In the genomic region with DNA sequence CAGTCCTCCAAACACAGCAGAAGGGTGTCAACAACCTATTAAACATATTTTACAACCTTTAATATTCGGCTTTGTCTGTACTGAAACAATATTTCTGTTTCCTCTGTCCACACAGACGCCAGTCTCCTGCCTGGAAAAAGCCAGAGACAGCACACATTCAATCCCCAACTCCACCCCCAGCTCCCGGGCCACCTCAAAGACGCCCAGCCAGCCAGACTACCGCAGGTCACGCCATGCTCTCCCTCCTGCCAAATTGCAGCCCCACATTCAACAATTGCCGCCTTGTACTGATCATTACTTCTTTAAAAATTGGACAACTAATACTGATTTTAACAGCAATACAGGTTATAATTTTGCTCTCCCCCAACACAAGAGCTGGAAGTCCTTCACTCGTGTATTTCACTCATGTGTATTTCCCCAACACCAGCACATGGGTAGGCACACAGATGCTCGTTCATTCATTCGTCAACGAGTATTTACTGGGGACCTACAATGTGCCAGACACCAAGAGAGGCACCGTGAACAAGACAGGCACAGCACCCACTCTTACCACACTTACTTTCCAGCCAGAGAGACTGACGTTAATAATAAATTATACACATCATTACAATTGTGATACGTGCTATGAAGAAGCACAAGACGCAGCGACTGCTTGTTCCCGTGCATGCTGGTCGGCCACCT, we compare ENCODE assay signal across 1 cellular context.
TF ChIP-seq lines count a peak whose summit lies in the region.

No MANE protein-coding gene starts in this region.

TF ChIP-seq in GM23338, 12 proteins besides CTCF, POLR2A, EP300 and RAD21 (continued from another document):
- TF ChIP-seq, protein P1, sequence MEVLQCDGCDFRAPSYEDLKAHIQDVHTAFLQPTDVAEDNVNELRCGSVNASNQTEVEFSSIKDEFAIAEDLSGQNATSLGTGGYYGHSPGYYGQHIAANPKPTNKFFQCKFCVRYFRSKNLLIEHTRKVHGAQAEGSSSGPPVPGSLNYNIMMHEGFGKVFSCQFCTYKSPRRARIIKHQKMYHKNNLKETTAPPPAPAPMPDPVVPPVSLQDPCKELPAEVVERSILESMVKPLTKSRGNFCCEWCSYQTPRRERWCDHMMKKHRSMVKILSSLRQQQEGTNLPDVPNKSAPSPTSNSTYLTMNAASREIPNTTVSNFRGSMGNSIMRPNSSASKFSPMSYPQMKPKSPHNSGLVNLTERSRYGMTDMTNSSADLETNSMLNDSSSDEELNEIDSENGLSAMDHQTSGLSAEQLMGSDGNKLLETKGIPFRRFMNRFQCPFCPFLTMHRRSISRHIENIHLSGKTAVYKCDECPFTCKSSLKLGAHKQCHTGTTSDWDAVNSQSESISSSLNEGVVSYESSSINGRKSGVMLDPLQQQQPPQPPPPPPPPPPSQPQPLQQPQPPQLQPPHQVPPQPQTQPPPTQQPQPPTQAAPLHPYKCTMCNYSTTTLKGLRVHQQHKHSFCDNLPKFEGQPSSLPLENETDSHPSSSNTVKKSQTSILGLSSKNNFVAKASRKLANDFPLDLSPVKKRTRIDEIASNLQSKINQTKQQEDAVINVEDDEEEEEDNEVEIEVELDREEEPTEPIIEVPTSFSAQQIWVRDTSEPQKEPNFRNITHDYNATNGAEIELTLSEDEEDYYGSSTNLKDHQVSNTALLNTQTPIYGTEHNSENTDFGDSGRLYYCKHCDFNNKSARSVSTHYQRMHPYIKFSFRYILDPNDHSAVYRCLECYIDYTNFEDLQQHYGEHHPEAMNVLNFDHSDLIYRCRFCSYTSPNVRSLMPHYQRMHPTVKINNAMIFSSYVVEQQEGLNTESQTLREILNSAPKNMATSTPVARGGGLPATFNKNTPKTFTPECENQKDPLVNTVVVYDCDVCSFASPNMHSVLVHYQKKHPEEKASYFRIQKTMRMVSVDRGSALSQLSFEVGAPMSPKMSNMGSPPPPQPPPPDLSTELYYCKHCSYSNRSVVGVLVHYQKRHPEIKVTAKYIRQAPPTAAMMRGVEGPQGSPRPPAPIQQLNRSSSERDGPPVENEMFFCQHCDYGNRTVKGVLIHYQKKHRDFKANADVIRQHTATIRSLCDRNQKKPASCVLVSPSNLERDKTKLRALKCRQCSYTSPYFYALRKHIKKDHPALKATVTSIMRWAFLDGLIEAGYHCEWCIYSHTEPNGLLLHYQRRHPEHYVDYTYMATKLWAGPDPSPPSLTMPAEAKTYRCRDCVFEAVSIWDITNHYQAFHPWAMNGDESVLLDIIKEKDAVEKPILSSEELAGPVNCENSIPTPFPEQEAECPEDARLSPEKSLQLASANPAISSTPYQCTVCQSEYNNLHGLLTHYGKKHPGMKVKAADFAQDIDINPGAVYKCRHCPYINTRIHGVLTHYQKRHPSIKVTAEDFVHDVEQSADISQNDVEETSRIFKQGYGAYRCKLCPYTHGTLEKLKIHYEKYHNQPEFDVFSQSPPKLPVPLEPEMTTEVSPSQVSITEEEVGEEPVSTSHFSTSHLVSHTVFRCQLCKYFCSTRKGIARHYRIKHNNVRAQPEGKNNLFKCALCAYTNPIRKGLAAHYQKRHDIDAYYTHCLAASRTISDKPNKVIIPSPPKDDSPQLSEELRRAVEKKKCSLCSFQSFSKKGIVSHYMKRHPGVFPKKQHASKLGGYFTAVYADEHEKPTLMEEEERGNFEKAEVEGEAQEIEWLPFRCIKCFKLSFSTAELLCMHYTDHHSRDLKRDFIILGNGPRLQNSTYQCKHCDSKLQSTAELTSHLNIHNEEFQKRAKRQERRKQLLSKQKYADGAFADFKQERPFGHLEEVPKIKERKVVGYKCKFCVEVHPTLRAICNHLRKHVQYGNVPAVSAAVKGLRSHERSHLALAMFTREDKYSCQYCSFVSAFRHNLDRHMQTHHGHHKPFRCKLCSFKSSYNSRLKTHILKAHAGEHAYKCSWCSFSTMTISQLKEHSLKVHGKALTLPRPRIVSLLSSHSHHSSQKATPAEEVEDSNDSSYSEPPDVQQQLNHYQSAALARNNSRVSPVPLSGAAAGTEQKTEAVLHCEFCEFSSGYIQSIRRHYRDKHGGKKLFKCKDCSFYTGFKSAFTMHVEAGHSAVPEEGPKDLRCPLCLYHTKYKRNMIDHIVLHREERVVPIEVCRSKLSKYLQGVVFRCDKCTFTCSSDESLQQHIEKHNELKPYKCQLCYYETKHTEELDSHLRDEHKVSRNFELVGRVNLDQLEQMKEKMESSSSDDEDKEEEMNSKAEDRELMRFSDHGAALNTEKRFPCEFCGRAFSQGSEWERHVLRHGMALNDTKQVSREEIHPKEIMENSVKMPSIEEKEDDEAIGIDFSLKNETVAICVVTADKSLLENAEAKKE (CRISPR knock-in tag; IDR thresholded peaks at IDR 0.05): no peak
- TF ChIP-seq ZNF331 (CRISPR knock-in tag; IDR thresholded peaks at IDR 0.05; ENCODE audit: low read depth) (no peak), EZH2 (IDR thresholded peaks at IDR 0.05; ENCODE audit: low read depth, unreplicated experiment) (no peak), CREB1 (CRISPR knock-in tag; IDR thresholded peaks at IDR 0.05; ENCODE audit: low read depth) (no peak), EZH2phosphoT487 (IDR thresholded peaks at IDR 0.05; ENCODE audit: unreplicated experiment) (no peak)
- TF ChIP-seq, protein P2, sequence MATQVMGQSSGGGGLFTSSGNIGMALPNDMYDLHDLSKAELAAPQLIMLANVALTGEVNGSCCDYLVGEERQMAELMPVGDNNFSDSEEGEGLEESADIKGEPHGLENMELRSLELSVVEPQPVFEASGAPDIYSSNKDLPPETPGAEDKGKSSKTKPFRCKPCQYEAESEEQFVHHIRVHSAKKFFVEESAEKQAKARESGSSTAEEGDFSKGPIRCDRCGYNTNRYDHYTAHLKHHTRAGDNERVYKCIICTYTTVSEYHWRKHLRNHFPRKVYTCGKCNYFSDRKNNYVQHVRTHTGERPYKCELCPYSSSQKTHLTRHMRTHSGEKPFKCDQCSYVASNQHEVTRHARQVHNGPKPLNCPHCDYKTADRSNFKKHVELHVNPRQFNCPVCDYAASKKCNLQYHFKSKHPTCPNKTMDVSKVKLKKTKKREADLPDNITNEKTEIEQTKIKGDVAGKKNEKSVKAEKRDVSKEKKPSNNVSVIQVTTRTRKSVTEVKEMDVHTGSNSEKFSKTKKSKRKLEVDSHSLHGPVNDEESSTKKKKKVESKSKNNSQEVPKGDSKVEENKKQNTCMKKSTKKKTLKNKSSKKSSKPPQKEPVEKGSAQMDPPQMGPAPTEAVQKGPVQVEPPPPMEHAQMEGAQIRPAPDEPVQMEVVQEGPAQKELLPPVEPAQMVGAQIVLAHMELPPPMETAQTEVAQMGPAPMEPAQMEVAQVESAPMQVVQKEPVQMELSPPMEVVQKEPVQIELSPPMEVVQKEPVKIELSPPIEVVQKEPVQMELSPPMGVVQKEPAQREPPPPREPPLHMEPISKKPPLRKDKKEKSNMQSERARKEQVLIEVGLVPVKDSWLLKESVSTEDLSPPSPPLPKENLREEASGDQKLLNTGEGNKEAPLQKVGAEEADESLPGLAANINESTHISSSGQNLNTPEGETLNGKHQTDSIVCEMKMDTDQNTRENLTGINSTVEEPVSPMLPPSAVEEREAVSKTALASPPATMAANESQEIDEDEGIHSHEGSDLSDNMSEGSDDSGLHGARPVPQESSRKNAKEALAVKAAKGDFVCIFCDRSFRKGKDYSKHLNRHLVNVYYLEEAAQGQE (IDR thresholded peaks at IDR 0.05; ENCODE audit: unreplicated experiment): no peak
